In the genomic region with DNA sequence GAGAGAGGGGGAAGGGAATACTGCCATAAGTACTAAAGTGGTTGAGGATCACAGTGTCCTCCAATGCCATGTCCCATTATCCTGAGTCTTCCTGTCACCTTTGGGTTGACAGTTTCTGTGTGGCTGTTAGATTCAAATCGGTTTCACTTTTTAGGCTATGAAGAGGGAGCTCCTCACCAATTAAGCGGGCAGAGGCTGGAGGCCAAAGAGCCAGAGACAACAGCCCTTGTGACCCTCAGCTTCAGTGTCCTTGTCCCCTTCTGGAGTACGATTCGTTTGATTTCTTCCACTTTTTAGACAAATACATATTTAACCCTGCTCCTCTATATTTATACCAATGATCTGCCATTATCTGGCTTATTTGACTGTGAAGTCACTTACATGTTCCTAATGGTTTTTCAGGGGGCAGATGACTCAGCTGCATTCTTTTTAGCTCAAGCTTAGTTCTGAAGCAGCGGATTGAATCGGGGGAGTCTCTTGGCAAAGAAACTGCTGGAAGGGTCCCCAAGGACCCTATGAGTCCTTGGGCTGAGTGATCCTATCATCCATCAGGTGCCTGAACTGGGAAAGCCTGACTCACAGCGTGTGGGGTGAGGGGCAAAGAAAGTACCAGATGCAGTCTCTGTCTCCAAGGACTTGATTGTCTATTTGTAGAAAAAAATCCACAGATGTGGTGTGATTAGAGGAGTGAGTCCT, we compare ENCODE assay signal across 20 cellular contexts. TPM values are rescaled to one million over a fixed set of nuclear protein-coding genes. Genes with fewer than 3 reads are reported as not detected.
DNase-seq lines count a peak whose midpoint lies in the region; ATAC-seq and TF ChIP-seq lines count a peak whose summit lies in the region.
"Had no signal": no experiment of that assay in that cellular context is flagged by ENCODE, and none has a peak within 500 bp of the region (broad histone marks: within the 10 kb centered on the region; RNA-seq: fewer than 3 reads in every experiment).

No MANE protein-coding gene starts in this region.

- ATAC-seq in GM21367 (IDR thresholded peaks at IDR 0.05; ENCODE audit: unreplicated experiment) (no peak), GM18907 (IDR thresholded peaks at IDR 0.05; ENCODE audit: unreplicated experiment) (no peak)
- ATAC-seq: K562 had no signal

- H3K9me2 ChIP-seq in Loucy (replicated peaks; ENCODE audit: low read depth, low read length), result no peaks in the 10 kb centered on the region

- H3K79me2 ChIP-seq in Loucy (ENCODE audit: insufficient read depth, low read length), result no peaks in the 10 kb centered on the region

- DNase-seq in AG08395 (ENCODE audit: low spot score) (peak; percentile 4), epithelial cell of prostate (ENCODE audit: low read depth, low spot score) (no peak), NCI-H1436 (lab: John Stamatoyannopoulos, UW) (no peak), DMS153 (lab: John Stamatoyannopoulos, UW) (no peak)
- DNase-seq: activated CD4-positive, alpha-beta T cell treated with anti-CD3 and anti-CD28 coated beads, Interleukin-2, amount 50 U/mL, for 48 hours; activated naive CD4-positive, alpha-beta T cell treated with anti-CD3 and anti-CD28 coated beads, Interleukin-2, amount 50 U/mL, for 16 hours; activated T-cell treated with anti-CD3 and anti-CD28 coated beads, Interleukin-2, amount 50 U/mL, for 1 hour; dorsolateral prefrontal cortex; islet precursor cell; midbrain; NCI-H1417; Peyer's patch; sigmoid colon; stimulated activated CD4-positive, alpha-beta T cell treated with anti-CD3 and anti-CD28 coated beads, Interleukin-2, amount 100 ng/mL, for 24 hours had no signal

- H3K27me3 ChIP-seq in Loucy (ENCODE audit: insufficient read depth, low read length, poor library complexity, severe bottlenecking), result no peaks in the 10 kb centered on the region
- H3K27me3 ChIP-seq: dorsolateral prefrontal cortex, neutrophil, Peyer's patch, sigmoid colon had no signal

- no peaks in the 10 kb centered on the region for H3F3A ChIP-seq in Loucy (ENCODE audit: low read depth)

- 82 to 91% methylated on average over 5 to 7 of the region's 7 CpGs for WGBS in mesodermal cell (ENCODE audit: insufficient coverage in 2 of 2), 2 experiments

- no peak for TF ChIP-seq CTCF in Loucy (conservative IDR thresholded peaks at IDR 0.05; ENCODE audit: low read length)

- no peak overlapping the region for H3K4me2 ChIP-seq in Loucy (ENCODE audit: low read depth, low read length, poor library complexity, severe bottlenecking)

- H3K36me3 ChIP-seq in Loucy (ENCODE audit: insufficient read depth, low read length), result no peaks in the 10 kb centered on the region
- H3K36me3 ChIP-seq in mesodermal cell (ENCODE audit: control insufficient read depth, insufficient read depth, low read length), result no peaks in the 10 kb centered on the region
- H3K36me3 ChIP-seq: neutrophil, sigmoid colon had no signal

- no peaks in the 10 kb centered on the region for H4K20me1 ChIP-seq in Loucy (ENCODE audit: insufficient read depth, low read length, poor library complexity, severe bottlenecking)

- H3K4me1 ChIP-seq in Loucy (ENCODE audit: insufficient read depth, low read length, poor library complexity, severe bottlenecking) (no peaks in the 10 kb centered on the region), mesodermal cell (ENCODE audit: control insufficient read depth, insufficient read depth, low read length, poor library complexity, severe bottlenecking) (peaks cover 7% of the 10 kb centered on the region)
- H3K4me1 ChIP-seq: sigmoid colon had no signal

- H2AFZ ChIP-seq in Loucy (ENCODE audit: low read length), result peak overlapping the region; percentile 36; the same call in 1 of the 2 replicates

- no peak overlapping the region for H3K4me3 ChIP-seq in Loucy (ENCODE audit: low read length, poor library complexity, severe bottlenecking)
- no peak overlapping the region for H3K4me3 ChIP-seq in mesodermal cell (ENCODE audit: extremely low read depth, insufficient read depth, low read length, poor library complexity, severe bottlenecking)
- H3K4me3 ChIP-seq: dorsolateral prefrontal cortex, K562, Peyer's patch, sigmoid colon had no signal

- peak overlapping the region; percentile 71 for H3K27ac ChIP-seq in epithelial cell of prostate
- H3K27ac ChIP-seq in mesodermal cell (ENCODE audit: low read depth, low read length, severe bottlenecking), result peak overlapping the region; percentile 13
- H3K27ac ChIP-seq: dorsolateral prefrontal cortex, neutrophil, Peyer's patch, sigmoid colon had no signal

- no peak overlapping the region for H3K9ac ChIP-seq in Loucy (ENCODE audit: low read depth, low read length, poor library complexity, severe bottlenecking)

- H3K9me3 ChIP-seq in Loucy (ENCODE audit: insufficient read depth, low read depth, low read length), result no peaks in the 10 kb centered on the region
- H3K9me3 ChIP-seq in mesodermal cell (ENCODE audit: control insufficient read depth, low read length), result no peaks in the 10 kb centered on the region
- H3K9me3 ChIP-seq: neutrophil, Peyer's patch, sigmoid colon had no signal

RNA-seq across cellular contexts. Expression of gene FERMT1, which starts 18.2 kb away (rescaled TPM):
- polyA plus RNA-seq in mesodermal cell (2013, experiment 1 of 2), result 3.9 TPM
- polyA plus RNA-seq in mesodermal cell (2013, experiment 2 of 2), result 2.6 TPM
- polyA plus RNA-seq: K562 had no signal

RNA-seq across cellular contexts. Expression of gene LRRN4, which starts 50.8 kb away (rescaled TPM):
- polyA plus RNA-seq in mesodermal cell (2013, experiment 1 of 2), result 34.4 TPM
- polyA plus RNA-seq in mesodermal cell (2013, experiment 2 of 2), result 33.8 TPM
- polyA plus RNA-seq: K562 had no signal
